ENCODE assay signal across 16 cellular contexts in the genomic region with DNA sequence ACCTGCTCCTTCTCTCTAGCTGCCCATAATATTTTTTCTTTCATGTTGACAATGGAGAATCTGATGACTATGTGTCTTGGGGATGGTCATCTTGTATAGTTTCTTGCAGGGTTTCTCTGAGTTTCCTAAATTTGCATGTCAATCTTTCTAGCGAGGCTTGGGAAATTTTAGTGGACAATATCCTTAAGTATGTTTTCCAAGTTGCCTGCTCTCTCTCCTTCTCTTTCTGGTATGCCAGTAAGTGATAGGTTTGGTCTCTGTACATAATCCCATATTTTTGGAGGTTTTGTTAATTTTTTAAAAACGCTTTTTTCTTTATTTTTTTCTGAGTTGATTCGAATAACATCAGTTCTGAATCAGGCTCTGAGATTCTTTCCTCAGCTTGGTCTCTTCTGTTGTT.
A peak's percentile ranks its signal among the peaks of the same experiment; 100 is the strongest.
DNase-seq lines count a peak whose midpoint lies in the region; ATAC-seq and TF ChIP-seq lines count a peak whose summit lies in the region.
"Had no signal": no experiment of that assay in that cellular context is flagged by ENCODE, and none has a peak within 500 bp of the region (broad histone marks: within the 10 kb centered on the region; RNA-seq: fewer than 3 reads in every experiment).

No MANE protein-coding gene starts in this region.

- TF ChIP-seq EP300 in SK-N-SH (IDR thresholded peaks at IDR 0.05; ENCODE audit: borderline replicate concordance in 1 of 2, low read depth in 1 of 2, low read length in 1 of 2) = no peak

- no TSS peak for BruUV-seq in PC-3 (replicated peaks; lab: Mats Ljungman, UMichigan)

- intact Hi-C loops in PC-3 (cut with micrococcal nuclease) = loop anchor here (5.0 to 10.0 kb wide), 6 partner anchors 265 to 752 kb away; no protein-coding TSS in a partner anchor

- H2AFZ ChIP-seq in SK-N-SH (ENCODE audit: low read depth) (no peak overlapping the region), PC-3 (ENCODE audit: low read length) (no peak overlapping the region)

- no peak overlapping the region for H3K4me2 ChIP-seq in SK-N-SH
- 0 out of 2 replicates have a peak overlapping the region, but pooled peaks have one; percentile 53 for H3K4me2 ChIP-seq in PC-3 (ENCODE audit: low read length)
- H3K4me2 ChIP-seq: A549; BLaER1 treated with 17β-estradiol and CSF1 and Interleukin-3, amounts not matched to agents 10 nM and 100 nM had no signal

- H3K9me2 ChIP-seq in SK-N-SH = no peaks in the 10 kb centered on the region
- H3K9me2 ChIP-seq in PC-3 (replicated peaks; ENCODE audit: low read length) = 0 out of 2 replicates have a peak, but pooled peaks cover 2% of the 10 kb centered on the region

- 85% methylated on average over 3 of the region's 3 CpGs for WGBS in SK-N-SH (ENCODE audit: low lambda C conversion rate)

- H3K9me3 ChIP-seq in SK-N-SH (no peaks in the 10 kb centered on the region), PC-3 (ENCODE audit: low read length) (no peaks in the 10 kb centered on the region)
- H3K9me3 ChIP-seq: A549; BLaER1 treated with 17β-estradiol and CSF1 and Interleukin-3, amounts not matched to agents 10 nM and 100 nM; Caco-2 had no signal

- no peak overlapping the region for H3K27ac ChIP-seq in SK-N-SH (ENCODE audit: low read depth in 2 of 2, low read length in 1 of 2)
- H3K27ac ChIP-seq in PC-3 (ENCODE audit: low read length) = peak overlapping the region; percentile 77
- H3K27ac ChIP-seq: 22Rv1; A549; BLaER1 treated with 17β-estradiol and CSF1 and Interleukin-3, amounts not matched to agents 10 nM and 100 nM; C4-2B had no signal

- H3K27me3 ChIP-seq in SK-N-SH (ENCODE audit: insufficient read depth) (no peaks in the 10 kb centered on the region), PC-3 (ENCODE audit: low read length) (no peaks in the 10 kb centered on the region)
- H3K27me3 ChIP-seq: BLaER1 treated with 17β-estradiol and CSF1 and Interleukin-3, amounts not matched to agents 10 nM and 100 nM had no signal

- DNase-seq in SK-N-SH (no peak), PC-3 (no peak), iPS-NIHi7 (ENCODE audit: extremely low spot score) (no peak)
- DNase-seq: AML-193; Caco-2; Calu3; CD4-positive, alpha-beta T cell; CD8-positive, alpha-beta T cell; DMS79 treated with DMSO at 0.1 percent for 48 hours; GF-D8 had no signal

- no peaks in the 10 kb centered on the region for H3K79me2 ChIP-seq in SK-N-SH (ENCODE audit: insufficient read depth)
- H3K79me2 ChIP-seq in PC-3 (ENCODE audit: low read length) = no peaks in the 10 kb centered on the region

- no peaks in the 10 kb centered on the region for H4K20me1 ChIP-seq in SK-N-SH (ENCODE audit: insufficient read depth)
- H4K20me1 ChIP-seq in PC-3 (ENCODE audit: low read length) = no peaks in the 10 kb centered on the region
- H4K20me1 ChIP-seq: BLaER1 treated with 17β-estradiol and CSF1 and Interleukin-3, amounts not matched to agents 10 nM and 100 nM had no signal

- POLR2A ChIA-PET in SK-N-SH (lab: Yijun Ruan, JAX) = no interaction called here
- POLR2A ChIA-PET in PC-3 (lab: Charles Lee; ENCODE audit: unreplicated experiment) = interaction anchor here (0.7 kb wide), 1 partner anchor 97 kb away, joined by 4 read pairs; no protein-coding TSS in a partner anchor

- TF ChIP-seq CTCF in SK-N-SH (IDR thresholded peaks at IDR 0.05) = no peak
- TF ChIP-seq CTCF in PC-3 (conservative IDR thresholded peaks at IDR 0.05; ENCODE audit: low read depth, low read length) = no peak

- H3K4me3 ChIP-seq in SK-N-SH (ENCODE audit: low read depth in 2 of 2, low read length in 1 of 2) = no peak overlapping the region
- no peak overlapping the region for H3K4me3 ChIP-seq in PC-3 (ENCODE audit: low read length)
- H3K4me3 ChIP-seq: A549; BLaER1 treated with 17β-estradiol and CSF1 and Interleukin-3, amounts not matched to agents 10 nM and 100 nM had no signal

- H3K36me3 ChIP-seq in SK-N-SH (replicated peaks in 1 of 2; ENCODE audit: control insufficient read depth in 1 of 2, insufficient read depth in 2 of 2, low read length in 1 of 2) (no peaks in the 10 kb centered on the region), PC-3 (ENCODE audit: low read depth, low read length) (no peaks in the 10 kb centered on the region)
- H3K36me3 ChIP-seq: BLaER1 treated with 17β-estradiol and CSF1 and Interleukin-3, amounts not matched to agents 10 nM and 100 nM had no signal

- TF ChIP-seq RAD21 in SK-N-SH (IDR thresholded peaks at IDR 0.05; ENCODE audit: low read length) = no peak

- H3K9ac ChIP-seq in SK-N-SH (no peak overlapping the region), PC-3 (ENCODE audit: low read length) (0 out of 2 replicates have a peak overlapping the region, but pooled peaks have one; percentile 22)
- H3K9ac ChIP-seq: BLaER1 treated with 17β-estradiol and CSF1 and Interleukin-3, amounts not matched to agents 10 nM and 100 nM had no signal

- CTCF ChIA-PET in SK-N-SH (lab: Yijun Ruan, JAX) = no interaction called here
- CTCF ChIA-PET in PC-3 (lab: Charles Lee) = interaction anchor here (0.9 kb wide), 1 partner anchor 194 kb away, joined by 5 read pairs; no protein-coding TSS in a partner anchor

- no peaks in the 10 kb centered on the region; a peak in 1 of 4 replicates for H3K4me1 ChIP-seq in SK-N-SH (ENCODE audit: control insufficient read depth in 1 of 2, insufficient read depth in 2 of 2, low read depth in 1 of 2, low read length in 1 of 2)
- H3K4me1 ChIP-seq in PC-3 (ENCODE audit: insufficient read depth, low read length) = peaks cover 30% of the 10 kb centered on the region
- H3K4me1 ChIP-seq: A549; BLaER1 treated with 17β-estradiol and CSF1 and Interleukin-3, amounts not matched to agents 10 nM and 100 nM; Caco-2 had no signal

- ATAC-seq in SK-N-SH treated with all-trans-retinoic acid at 6 μM for 48 hours (no peak), PC-3 (no peak), HG02610 (IDR thresholded peaks at IDR 0.05; ENCODE audit: unreplicated experiment) (no peak)
- ATAC-seq: A549; CD8-positive, alpha-beta T cell had no signal

- H3F3A ChIP-seq in SK-N-SH (replicated peaks; ENCODE audit: insufficient read depth) (peaks cover 10% of the 10 kb centered on the region), PC-3 (ENCODE audit: low read length, unreplicated experiment) (peaks cover 7% of the 10 kb centered on the region)

TF ChIP-seq in SK-N-SH treated with all-trans-retinoic acid at 6 μM for 48 hours, 23 proteins besides CTCF, POLR2A, EP300 and RAD21:
- TF ChIP-seq ESRRG (CRISPR knock-in tag; IDR thresholded peaks at IDR 0.05) (no peak), ZFP30 (CRISPR knock-in tag; IDR thresholded peaks at IDR 0.05) (peak; percentile 81)

TF ChIP-seq in SK-N-SH, 30 proteins besides CTCF, POLR2A, EP300 and RAD21:
- TF ChIP-seq RFX5 (IDR thresholded peaks at IDR 0.05; ENCODE audit: low read length) (no peak), ZBTB33 (IDR thresholded peaks at IDR 0.05; ENCODE audit: borderline replicate concordance, low read depth) (no peak), NRF1 (IDR thresholded peaks at IDR 0.05; ENCODE audit: low read depth, low read length) (no peak), RXRA (IDR thresholded peaks at IDR 0.05; ENCODE audit: borderline replicate concordance, low read depth) (no peak), TAF1 (IDR thresholded peaks at IDR 0.05; ENCODE audit: borderline replicate concordance, low read depth, low read length) (no peak), YY1 (IDR thresholded peaks at IDR 0.05; ENCODE audit: low read depth) (no peak), MAX (IDR thresholded peaks at IDR 0.05; ENCODE audit: low read depth) (no peak)
